Comparison of ENCODE assay signal across 8 cellular contexts in the genomic region with DNA sequence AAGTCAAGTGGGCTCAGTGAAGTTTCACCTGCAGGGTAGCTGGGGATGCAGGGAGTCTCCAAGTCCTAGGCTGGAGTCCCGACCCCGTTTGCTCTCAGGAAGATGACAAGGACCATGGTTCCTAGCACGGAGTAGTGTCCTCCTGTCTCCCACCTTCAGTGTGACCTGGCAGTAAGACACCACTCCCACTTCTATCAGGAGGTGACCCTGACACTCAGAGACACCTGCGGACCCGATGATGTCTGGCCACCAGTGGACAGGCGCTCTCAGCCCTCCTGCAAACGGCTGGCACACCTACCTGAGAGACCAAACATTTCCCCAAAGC. TPM values are rescaled to one million over a fixed set of nuclear protein-coding genes. Genes with fewer than 3 reads are reported as not detected.
DNase-seq lines count a peak whose midpoint lies in the region; ATAC-seq, FAIRE-seq and TF ChIP-seq lines count a peak whose summit lies in the region.

No MANE protein-coding gene starts in this region.

- POLR2A ChIA-PET in HepG2 (lab: Yijun Ruan, JAX): interaction anchor here (1.0 to 5.9 kb wide), 12 partner anchors 10 to 288 kb away, joined by 3 to 144 read pairs (median 6); a partner anchor contains a TSS

- H3K36me3 ChIP-seq in cardiac muscle cell (peaks cover 11% of the 10 kb centered on the region), HepG2 (replicated peaks in 1 of 2; ENCODE audit: control insufficient read depth in 1 of 2, insufficient read depth in 2 of 2, low read length in 2 of 2) (peaks cover 10 to 26% of the 10 kb centered on the region in 2 experiments), tibial nerve (peaks cover 0 to 26% (median 0%) of the 10 kb centered on the region in 3 donors)

- no peak overlapping the region for H2AFZ ChIP-seq in HepG2 (ENCODE audit: low read length)

- DNase-seq in cardiac muscle cell (ENCODE audit: low read depth in 1 of 2, low spot score in 1 of 2) (no peak), cardiac septum (ENCODE audit: low spot score) (no peak), HepG2 (ENCODE audit: low spot score) (peak; percentile 34), tibial nerve (ENCODE audit: low spot score in 2 of 2) (no peak), foreskin melanocyte (no peak), NCI-H2081 treated with DMSO at 0.1 percent for 48 hours (lab: John Stamatoyannopoulos, UW) (no peak)

- 13 to 35% (median 26%) methylated on average over 7 of the region's 7 CpGs for WGBS in adipose tissue, 3 donors
- WGBS in HepG2 (ENCODE audit: low lambda C conversion rate): 2% methylated on average over 7 of the region's 7 CpGs
- 29 to 40% methylated on average over 7 of the region's 7 CpGs for WGBS in tibial nerve, 2 donors

- BruUV-seq in HepG2 (replicated peaks; lab: Mats Ljungman, UMichigan): TSS peak; percentile 59

- H3K27ac ChIP-seq in cardiac muscle cell (peak overlapping the region; percentile 99), adipose tissue (ENCODE audit: low read depth, low read length) (peak overlapping the region; percentile 39), HepG2 (ENCODE audit: extremely low read length, insufficient read depth, low read length) (peak overlapping the region; percentile 94), tibial nerve (peak overlapping the region; percentile 95 to 97 (median 96))

- H3K4me3 ChIP-seq in cardiac muscle cell (peak overlapping the region; percentile 90), HepG2 (replicated peaks in 1 of 3; ENCODE audit: insufficient read depth in 1 of 3, low read depth in 2 of 3, low read length in 3 of 3) (peak overlapping the region; percentile 75 to 97 (median 90)), tibial nerve (peak overlapping the region; percentile 77 to 99 (median 83))

- H3K9ac ChIP-seq in HepG2 (ENCODE audit: insufficient read depth, low read depth, low read length): peak overlapping the region; percentile 92

- H3K9me3 ChIP-seq in cardiac muscle cell (ENCODE audit: low read depth) (no peaks in the 10 kb centered on the region), HepG2 (ENCODE audit: low read length) (no peaks in the 10 kb centered on the region), tibial nerve (no peaks in the 10 kb centered on the region)

- ATAC-seq in HepG2 (peak; percentile 3; the same call in 2 of the 3 replicates), GM18502 (IDR thresholded peaks at IDR 0.05; ENCODE audit: poor library complexity, unreplicated experiment) (no peak)

- no peak for TF ChIP-seq CTCF in cardiac muscle cell (IDR thresholded peaks at IDR 0.05; ENCODE audit: low read depth, low read length)
- no peak for TF ChIP-seq CTCF in HepG2 (CRISPR knock-in tag; IDR thresholded peaks at IDR 0.05)
- no peak for TF ChIP-seq CTCF in tibial nerve (IDR thresholded peaks at IDR 0.05)

- FAIRE-seq in HepG2 (lab: Jason Lieb, UNC): no peak

- H4K20me1 ChIP-seq in HepG2 (ENCODE audit: insufficient read depth, low read length): peaks cover 10% of the 10 kb centered on the region

- no peaks in the 10 kb centered on the region for H3K27me3 ChIP-seq in cardiac muscle cell
- no peaks in the 10 kb centered on the region; a peak in 1 of 5 replicates for H3K27me3 ChIP-seq in HepG2 (ENCODE audit: control insufficient read depth in 1 of 2, insufficient read depth in 2 of 2, low read length in 2 of 2)
- H3K27me3 ChIP-seq in tibial nerve: no peaks in the 10 kb centered on the region

- H3K79me2 ChIP-seq in HepG2 (ENCODE audit: insufficient read depth, low read length): peaks cover 59% of the 10 kb centered on the region

- in situ Hi-C loops in HepG2 (cut with HindIII; ENCODE audit: extremely low pct_ligation_motif_present, low pct_unique_long_range_greater_than_20kb): loop anchor here (5.0 to 10.0 kb wide), 4 partner anchors 35 to 283 kb away; a partner anchor contains a TSS

- CTCF ChIA-PET in HepG2 (lab: Yijun Ruan, JAX; ENCODE audit: low intra/inter-chr PET ratio, low total read pairs): interaction anchor here (0.6 kb wide), 1 partner anchor 692 kb away, joined by 3 read pairs; no protein-coding TSS in a partner anchor

- intact Hi-C loops in cardiac septum (cut with DNase I) (loop anchor here (2.0 kb wide), 1 partner anchor 35 kb away; a partner anchor contains a TSS), HepG2 (cut with micrococcal nuclease; ENCODE audit: unreplicated experiment) (loop anchor here (1.0 to 2.0 kb wide), 3 partner anchors 28 to 161 kb away; a partner anchor contains a TSS)

- TF ChIP-seq POLR2A in HepG2 (IDR thresholded peaks at IDR 0.05; ENCODE audit: insufficient read depth in 1 of 2, low read depth in 2 of 2, low read length in 2 of 2) (no peak), tibial nerve (IDR thresholded peaks at IDR 0.05) (no peak)

- TF ChIP-seq RAD21 in HepG2 (CRISPR knock-in tag; IDR thresholded peaks at IDR 0.05): no peak

- peak overlapping the region; percentile 84 for H3K4me2 ChIP-seq in HepG2 (ENCODE audit: low read depth, low read length)

- no peak for TF ChIP-seq EP300 in HepG2 (IDR thresholded peaks at IDR 0.05; ENCODE audit: low read depth in 2 of 2, low read length in 2 of 2)
- no peak for TF ChIP-seq EP300 in HepG2 (CRISPR knock-in tag; IDR thresholded peaks at IDR 0.05; ENCODE audit: borderline replicate concordance)
- TF ChIP-seq EP300 in tibial nerve (IDR thresholded peaks at IDR 0.05): no peak

- H3K4me1 ChIP-seq in cardiac muscle cell (ENCODE audit: low read depth) (peaks cover 29% of the 10 kb centered on the region), HepG2 (ENCODE audit: insufficient read depth, low read length) (peaks cover 58% of the 10 kb centered on the region), tibial nerve (peaks cover 0 to 64% (median 24%) of the 10 kb centered on the region in 4 donors)

TF ChIP-seq in HepG2, 621 proteins besides CTCF, POLR2A, EP300 and RAD21 (continues in another document):
- TF ChIP-seq SMAD1 (CRISPR knock-in tag; IDR thresholded peaks at IDR 0.05; ENCODE audit: borderline replicate concordance, low read depth) (no peak), TCF12 (IDR thresholded peaks at IDR 0.05) (no peak), TCF12 (CRISPR knock-in tag; IDR thresholded peaks at IDR 0.05) (no peak), ZNF891 (CRISPR knock-in tag; IDR thresholded peaks at IDR 0.05) (no peak; the same call in 1 of the 2 replicates)

RNA-seq across cellular contexts. Expression of a gene that starts 1.1 kb away (rescaled TPM):
- 172 and 176 TPM in 2 replicates for total RNA-seq in cardiac muscle cell
- polyA plus RNA-seq in cardiac muscle cell: 156 and 171 TPM in 2 replicates
- 666 TPM for total RNA-seq in cardiac septum
- 1,000 to 10,000 TPM in 1 of 3 donors, 100 to 1,000 TPM in 2; 315 to 1,671 (median 608) TPM for polyA plus RNA-seq in adipose tissue
- 304 and 480 TPM in 2 replicates for total RNA-seq in HepG2 (2016; rRNA removed; fragmentation: Illumina TruSeq; extraction: Trizol)
- 45.4 and 49.6 TPM in 2 replicates for total RNA-seq in HepG2 (2016; cell fraction: cytosol; rRNA removed; fragmentation: Illumina TruSeq; extraction: Trizol; ENCODE audit: low read depth)
- total RNA-seq in HepG2 (2016; cell fraction: insoluble cytoplasmic fraction; rRNA removed; fragmentation: Illumina TruSeq; extraction: Trizol): 318 and 477 TPM in 2 replicates
- total RNA-seq in HepG2 (2016; cell fraction: membrane; rRNA removed; fragmentation: Illumina TruSeq; extraction: Trizol): 107 and 113 TPM in 2 replicates
- 139 and 147 TPM in 2 replicates for total RNA-seq in HepG2 (2016; cell fraction: nucleus; rRNA removed; fragmentation: Illumina TruSeq; extraction: Trizol)
- polyA plus RNA-seq in HepG2 (2011; rRNA removed): 309 and 347 TPM in 2 replicates
- 344 and 402 TPM in 2 replicates for polyA plus RNA-seq in HepG2 (2011; cell fraction: cytosol; rRNA removed)
- 137 and 170 TPM in 2 replicates for polyA plus RNA-seq in HepG2 (2011; cell fraction: nucleus; rRNA removed)
- 224 and 410 TPM in 2 replicates for polyA plus RNA-seq in HepG2 (2012)
- polyA plus RNA-seq in HepG2 (2016; cell fraction: cytosol; fragmentation: Illumina TruSeq; extraction: Trizol; ENCODE audit: low read depth): 49.9 and 50.9 TPM in 2 replicates
- 348 and 371 TPM in 2 replicates for polyA plus RNA-seq in HepG2 (2016; cell fraction: insoluble cytoplasmic fraction; fragmentation: Illumina TruSeq; extraction: Trizol; ENCODE audit: low read depth)
- polyA plus RNA-seq in HepG2 (2016; cell fraction: membrane; fragmentation: Illumina TruSeq; extraction: Trizol; ENCODE audit: low read depth): 68.6 and 72.0 TPM in 2 replicates
- polyA plus RNA-seq in HepG2 (2016; cell fraction: nucleus; fragmentation: Illumina TruSeq; extraction: Trizol; ENCODE audit: insufficient read depth, low read depth): 136 and 146 TPM in 2 replicates
- 155 and 334 TPM in 2 replicates for polyA minus RNA-seq in HepG2 (2011; rRNA and poly(A)+ RNA removed; ENCODE audit: low replicate concordance)
- polyA minus RNA-seq in HepG2 (2011; cell fraction: cytosol; rRNA and poly(A)+ RNA removed): 233 and 325 TPM in 2 replicates
- 105 and 146 TPM in 2 replicates for polyA minus RNA-seq in HepG2 (2011; cell fraction: nucleus; rRNA and poly(A)+ RNA removed)
- 100 to 1,000 TPM in 3 of 4 donors, 10 to 100 TPM in 1; 95.6 to 457 (median 287) TPM for total RNA-seq in tibial nerve

RNA-seq across cellular contexts. Expression of a gene that starts 35.4 kb away (rescaled TPM):
- total RNA-seq in cardiac muscle cell: 56.9 and 64.2 TPM in 2 replicates
- 68.0 and 70.9 TPM in 2 replicates for polyA plus RNA-seq in cardiac muscle cell
- total RNA-seq in cardiac septum: 49.4 TPM
- polyA plus RNA-seq in adipose tissue: 10 to 100 TPM; 36.9 to 99.5 (median 96.0) TPM
- total RNA-seq in HepG2 (2016; rRNA removed; fragmentation: Illumina TruSeq; extraction: Trizol): 167 and 203 TPM in 2 replicates
- 67.7 and 76.4 TPM in 2 replicates for total RNA-seq in HepG2 (2016; cell fraction: cytosol; rRNA removed; fragmentation: Illumina TruSeq; extraction: Trizol; ENCODE audit: low read depth)
- total RNA-seq in HepG2 (2016; cell fraction: insoluble cytoplasmic fraction; rRNA removed; fragmentation: Illumina TruSeq; extraction: Trizol): 167 and 194 TPM in 2 replicates
- total RNA-seq in HepG2 (2016; cell fraction: membrane; rRNA removed; fragmentation: Illumina TruSeq; extraction: Trizol): 157 and 172 TPM in 2 replicates
- 123 and 137 TPM in 2 replicates for total RNA-seq in HepG2 (2016; cell fraction: nucleus; rRNA removed; fragmentation: Illumina TruSeq; extraction: Trizol)
- 29.4 and 31.6 TPM in 2 replicates for polyA plus RNA-seq in HepG2 (2011; rRNA removed)
- polyA plus RNA-seq in HepG2 (2011; cell fraction: cytosol; rRNA removed): 14.5 and 23.5 TPM in 2 replicates
- polyA plus RNA-seq in HepG2 (2011; cell fraction: nucleus; rRNA removed): 34.9 and 43.6 TPM in 2 replicates
- 82.9 and 92.4 TPM in 2 replicates for polyA plus RNA-seq in HepG2 (2012)
- polyA plus RNA-seq in HepG2 (2016; cell fraction: cytosol; fragmentation: Illumina TruSeq; extraction: Trizol; ENCODE audit: low read depth): 82.6 and 108 TPM in 2 replicates
- 194 and 196 TPM in 2 replicates for polyA plus RNA-seq in HepG2 (2016; cell fraction: insoluble cytoplasmic fraction; fragmentation: Illumina TruSeq; extraction: Trizol; ENCODE audit: low read depth)
- 129 and 154 TPM in 2 replicates for polyA plus RNA-seq in HepG2 (2016; cell fraction: membrane; fragmentation: Illumina TruSeq; extraction: Trizol; ENCODE audit: low read depth)
- 169 and 179 TPM in 2 replicates for polyA plus RNA-seq in HepG2 (2016; cell fraction: nucleus; fragmentation: Illumina TruSeq; extraction: Trizol; ENCODE audit: insufficient read depth, low read depth)
- 21.5 and 32.6 TPM in 2 replicates for polyA minus RNA-seq in HepG2 (2011; rRNA and poly(A)+ RNA removed; ENCODE audit: low replicate concordance)
- polyA minus RNA-seq in HepG2 (2011; cell fraction: cytosol; rRNA and poly(A)+ RNA removed): 22.7 and 30.4 TPM in 2 replicates
- polyA minus RNA-seq in HepG2 (2011; cell fraction: nucleus; rRNA and poly(A)+ RNA removed): 131 and 155 TPM in 2 replicates
- 10 to 100 TPM; 69.3 to 81.4 (median 78.0) TPM for total RNA-seq in tibial nerve

Comparison
In these comparisons a context has a peak if more than half of its experiments do, and no peak if none do; other contexts are left out.
1. H3K27ac ChIP-seq: peak in every context shown above with its lines; median percentile 99 in cardiac muscle cell; 96 in tibial nerve; 94 in HepG2; 39 in adipose tissue.